In genomic region chr11:108497317-108498045, GRCh38 we compare ENCODE assay signal across 8 cellular contexts. TPM values are rescaled to one million over a fixed set of nuclear protein-coding genes. Genes with fewer than 3 reads are reported as not detected.
DNase-seq lines count a peak whose midpoint lies in the region; ATAC-seq and TF ChIP-seq lines count a peak whose summit lies in the region.

No MANE protein-coding gene starts in this region.

- H3K4me1 ChIP-seq in duodenal mucosa (ENCODE audit: control insufficient read depth in 1 of 2, insufficient read depth in 2 of 2, low read length in 2 of 2) (peaks cover 7 to 10% of the 10 kb centered on the region in 2 donors), liver (ENCODE audit: control insufficient read depth in 4 of 4, insufficient read depth in 4 of 4, low read length in 3 of 4) (peaks cover 0 to 6% (median 4%) of the 10 kb centered on the region in 4 donors)

- peaks cover 16% of the 10 kb centered on the region for H3K4me1 Mint-ChIP-seq in activated CD4-positive, alpha-beta memory T cell treated with anti-CD3 and anti-CD28 coated beads for 36 hours (ENCODE audit: low read depth)

- H3K36me3 Mint-ChIP-seq in activated CD4-positive, alpha-beta memory T cell treated with anti-CD3 and anti-CD28 coated beads for 36 hours, result peaks cover 3% of the 10 kb centered on the region

- intact Hi-C loops in activated CD4-positive, alpha-beta memory T cell treated with anti-CD3 and anti-CD28 coated beads for 36 hours (cut with micrococcal nuclease), result loop anchor here (1.0 to 10.0 kb wide), 9 partner anchors 30 to 375 kb away; partner anchors contain the start of genes ACAT1, ATM, C11orf65 and DDX10

- H3K27me3 ChIP-seq in duodenal mucosa (ENCODE audit: control insufficient read depth in 1 of 2, insufficient read depth in 2 of 2, low read length in 2 of 2) (no peaks in the 10 kb centered on the region), liver (ENCODE audit: control insufficient read depth in 4 of 4, insufficient read depth in 4 of 4, low read length in 3 of 4) (no peaks in the 10 kb centered on the region)

- H3K4me3 ChIP-seq in duodenal mucosa (ENCODE audit: low read depth in 1 of 2, low read length in 2 of 2), result peak overlapping the region; percentile 70 to 71
- peak overlapping the region; percentile 47 to 77 (median 64) for H3K4me3 ChIP-seq in liver (ENCODE audit: low read depth in 1 of 3, low read length in 3 of 3)

- DNase-seq in Ammon's horn (ENCODE audit: low spot score) (peak; percentile 83), NCI-H748 treated with DMSO at 0.1 percent for 48 hours (lab: John Stamatoyannopoulos, UW) (peak; percentile 21)
- peak; percentile 87 for DNase-seq in activated CD4-positive, alpha-beta memory T cell treated with anti-CD3 and anti-CD28 coated beads for 36 hours
- peak; percentile 63 for DNase-seq in stimulated activated CD4-positive, alpha-beta T cell treated with anti-CD3 and anti-CD28 coated beads, Interleukin-4, amount 100 ng/mL, for 1 hour

- no peaks in the 10 kb centered on the region for H3K9me3 Mint-ChIP-seq in activated CD4-positive, alpha-beta memory T cell treated with anti-CD3 and anti-CD28 coated beads for 36 hours

- H3K36me3 ChIP-seq in duodenal mucosa (ENCODE audit: control insufficient read depth in 1 of 2, insufficient read depth in 2 of 2, low read length in 2 of 2), result no peaks in the 10 kb centered on the region
- H3K36me3 ChIP-seq in liver (ENCODE audit: control insufficient read depth in 4 of 4, insufficient read depth in 3 of 4, low read depth in 1 of 4, low read length in 3 of 4), result no peaks in the 10 kb centered on the region

- peak overlapping the region; percentile 99 for H3K27ac Mint-ChIP-seq in activated CD4-positive, alpha-beta memory T cell treated with anti-CD3 and anti-CD28 coated beads for 36 hours

- TF ChIP-seq CTCF in liver (IDR thresholded peaks at IDR 0.05; ENCODE audit: low read depth, low read length, missing input control), result no peak

- H3K9me3 ChIP-seq in duodenal mucosa (ENCODE audit: control insufficient read depth in 1 of 2, low read length in 2 of 2), result no peaks in the 10 kb centered on the region
- no peaks in the 10 kb centered on the region for H3K9me3 ChIP-seq in liver (ENCODE audit: control insufficient read depth in 4 of 4, low read length in 3 of 4)

- H3K27me3 Mint-ChIP-seq in activated CD4-positive, alpha-beta memory T cell treated with anti-CD3 and anti-CD28 coated beads for 36 hours, result no peaks in the 10 kb centered on the region

- TF ChIP-seq RAD21 in liver (IDR thresholded peaks at IDR 0.05), result peak; percentile 38 to 52

- POLR2A ChIA-PET in activated CD4-positive, alpha-beta memory T cell treated with anti-CD3 and anti-CD28 coated beads for 36 hours (lab: Charles Lee), result interaction anchor here (0.9 to 1.1 kb wide), 2 partner anchors 30 to 275 kb away, joined by 3 to 4 read pairs; partner anchors contain the start of genes ATM, C11orf65 and NPAT

- H3K9ac ChIP-seq in duodenal mucosa (ENCODE audit: low read depth in 1 of 2, low read length in 2 of 2) (peak overlapping the region; percentile 21 to 66), liver (ENCODE audit: low read depth in 1 of 2, low read length in 2 of 2) (peak overlapping the region; percentile 79 to 89)

- ATAC-seq in HG03439 (IDR thresholded peaks at IDR 0.05; ENCODE audit: unreplicated experiment), result peak; percentile 50

- CTCF ChIA-PET in activated CD4-positive, alpha-beta memory T cell treated with anti-CD3 and anti-CD28 coated beads for 36 hours (lab: Charles Lee), result no interaction called here

- 1% methylated on average over 30 of the region's 30 CpGs for whole genome bisulfite sequencing in liver

- peak overlapping the region; percentile 95 for H3K4me3 Mint-ChIP-seq in activated CD4-positive, alpha-beta memory T cell treated with anti-CD3 and anti-CD28 coated beads for 36 hours

- TF ChIP-seq POLR2A in GM19099 (IDR thresholded peaks at IDR 0.05; ENCODE audit: extremely low read depth, insufficient read length, low read depth), result peak; percentile 62

- H3K27ac ChIP-seq in duodenal mucosa (ENCODE audit: low read depth, low read length) (peak overlapping the region; percentile 91), liver (ENCODE audit: low read depth in 1 of 2, low read length in 2 of 2) (peak overlapping the region; percentile 92 to 93)

TF ChIP-seq in liver, 16 proteins besides CTCF, POLR2A, EP300 and RAD21:
- TF ChIP-seq SP1 (IDR thresholded peaks at IDR 0.05) (peak; percentile 64), RXRA (IDR thresholded peaks at IDR 0.05) (peak in 1 of 2 donors; percentile 14), FOXA1 (IDR thresholded peaks at IDR 0.05) (no peak), TAF1 (conservative IDR thresholded peaks at IDR 0.05) (peak; percentile 85), NR2F2 (IDR thresholded peaks at IDR 0.05) (no peak), GABPA (IDR thresholded peaks at IDR 0.05 in 1 of 2, conservative IDR thresholded peaks at IDR 0.05 in 1 of 2) (peak in 1 of 2 donors; percentile 37), JUND (IDR thresholded peaks at IDR 0.05) (peak; percentile 99), ATF3 (IDR thresholded peaks at IDR 0.05) (peak; percentile 96), HNF4A (conservative IDR thresholded peaks at IDR 0.05) (peak; percentile 15 to 22), REST (IDR thresholded peaks at IDR 0.05) (peak; percentile 77), ZBTB33 (IDR thresholded peaks at IDR 0.05) (no peak), FOXA2 (IDR thresholded peaks at IDR 0.05) (no peak), EGR1 (IDR thresholded peaks at IDR 0.05; ENCODE audit: low read depth in 2 of 2) (no peak), MAX (IDR thresholded peaks at IDR 0.05) (peak; percentile 54), HNF4G (IDR thresholded peaks at IDR 0.05) (no peak), YY1 (IDR thresholded peaks at IDR 0.05) (peak; percentile 76)

RNA-seq across cellular contexts. Expression of gene POGLUT3, which starts 0.7 kb away (rescaled TPM):
- 1 to 10 TPM; 9.2 to 9.9 TPM for total RNA-seq in activated CD4-positive, alpha-beta memory T cell treated with anti-CD3 and anti-CD28 coated beads for 36 hours
- 1 to 10 TPM; 7.4 to 8.8 TPM for total RNA-seq in liver
- polyA plus RNA-seq in liver, result 1 to 10 TPM; 5.8 to 7.8 TPM

RNA-seq across cellular contexts. Expression of gene C11orf65, which starts 30.2 kb away (rescaled TPM):
- 1 to 10 TPM; 1.0 to 2.0 TPM for total RNA-seq in activated CD4-positive, alpha-beta memory T cell treated with anti-CD3 and anti-CD28 coated beads for 36 hours
- under 1 TPM; 0.61 to 0.75 TPM for total RNA-seq in liver
- 1 to 10 TPM in 1 of 2 donors, under 1 TPM in 1; 0.33 to 1.2 TPM for polyA plus RNA-seq in liver

Comparison
In these comparisons a context has a peak if more than half of its experiments do, and no peak if none do; other contexts are left out.
1. Peak in every context shown above with its lines: DNase-seq, ATAC-seq, H3K4me3 ChIP-seq and H3K27ac ChIP-seq.
2. DNase-seq: peak in every context shown above with its lines; median percentile 87 in activated CD4-positive, alpha-beta memory T cell treated with anti-CD3 and anti-CD28 coated beads for 36 hours; 83 in Ammon's horn; 63 in stimulated activated CD4-positive, alpha-beta T cell treated with anti-CD3 and anti-CD28 coated beads, Interleukin-4, amount 100 ng/mL, for 1 hour; 21 in NCI-H748 treated with DMSO at 0.1 percent for 48 hours.